Comparison of ENCODE assay signal across 23 cellular contexts in the genomic region with DNA sequence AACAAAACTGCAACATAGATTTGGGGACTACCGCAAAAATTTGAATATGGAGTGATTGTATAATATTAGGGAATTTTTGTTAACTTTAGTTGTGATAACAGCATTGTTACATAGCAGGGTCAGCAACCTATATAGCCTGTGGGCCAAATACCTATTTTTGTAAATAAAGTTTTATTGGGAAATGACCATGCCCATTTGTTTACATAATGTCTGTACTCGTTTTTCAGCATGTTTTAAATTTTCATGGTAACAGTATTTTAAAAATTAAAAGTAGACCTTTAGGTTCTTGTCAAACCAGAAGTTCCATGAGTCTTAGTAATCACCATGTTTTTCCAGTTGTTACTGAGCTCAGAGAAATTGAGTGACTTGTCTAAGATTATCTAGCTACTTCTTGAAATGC.
"Had no signal": no experiment of that assay in that cellular context is flagged by ENCODE, and none has a peak within 500 bp of the region (broad histone marks: within the 10 kb centered on the region; RNA-seq: fewer than 3 reads in every experiment).

No MANE protein-coding gene starts in this region.

- H3K27me3 ChIP-seq: dorsolateral prefrontal cortex, esophagus muscularis mucosa, foreskin keratinocyte, gastroesophageal sphincter, heart right ventricle, left lung had no signal

- H3K9me3 ChIP-seq: esophagus muscularis mucosa, gastroesophageal sphincter, heart right ventricle, left lung, lower lobe of right lung, mucosa of descending colon had no signal

- ATAC-seq: foreskin keratinocyte, gastroesophageal sphincter, heart right ventricle, left cardiac atrium, left lung, left ventricle myocardium superior, lower lobe of right lung, mucosa of descending colon had no signal

- H3K27ac Mint-ChIP-seq: mesothelial cell of epicardium had no signal

- H3K27ac ChIP-seq: coronary artery, esophagus muscularis mucosa, foreskin keratinocyte, gastroesophageal sphincter, heart right ventricle, left lung, lower lobe of right lung had no signal

- H3K4me3 ChIP-seq: coronary artery, esophagus muscularis mucosa, gastroesophageal sphincter, heart right ventricle, left lung, lower lobe of right lung, mucosa of descending colon had no signal

- FAIRE-seq: colon, endothelial cell of umbilical vein, frontal cortex, islet of Langerhans, keratinocyte had no signal

- H3K4me3 Mint-ChIP-seq: mesothelial cell of epicardium had no signal

- DNase-seq: dermis blood vessel endothelial cell; dorsolateral prefrontal cortex; effector CD4-positive, alpha-beta T cell; effector memory CD4-positive, alpha-beta T cell; foreskin keratinocyte; head of caudate nucleus; heart right ventricle; hippocampal formation; left cardiac atrium; left lung; left ventricle myocardium superior; lower lobe of right lung; mesenchymal stem cell; mucosa of descending colon had no signal
